In the genomic region with DNA sequence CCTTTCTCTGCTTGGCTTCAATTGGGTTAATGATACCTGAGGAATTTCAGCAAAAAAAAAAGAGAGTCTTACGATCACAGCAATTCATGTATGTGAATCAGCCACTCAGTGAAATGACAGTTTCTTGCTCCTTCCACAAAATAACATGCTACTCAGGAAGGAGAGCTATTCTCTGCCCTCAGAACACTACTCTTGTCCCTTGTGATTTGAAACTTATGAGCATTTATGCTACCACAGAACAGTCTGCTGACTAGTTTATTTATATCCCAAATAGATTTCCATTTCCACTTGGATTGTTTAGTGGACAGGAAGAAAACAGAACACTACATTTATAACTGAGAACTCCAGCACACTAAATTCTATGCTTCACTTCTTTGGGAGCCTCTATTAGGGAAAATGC, we compare ENCODE assay signal across 15 cellular contexts. TPM values are rescaled to one million over a fixed set of nuclear protein-coding genes. Genes with fewer than 3 reads are reported as not detected.
DNase-seq lines count a peak whose midpoint lies in the region; ATAC-seq and TF ChIP-seq lines count a peak whose summit lies in the region.
"Had no signal": no experiment of that assay in that cellular context is flagged by ENCODE, and none has a peak within 500 bp of the region (broad histone marks: within the 10 kb centered on the region; RNA-seq: fewer than 3 reads in every experiment).

No MANE protein-coding gene starts in this region.

- H3K9me3 Mint-ChIP-seq in activated naive CD4-positive, alpha-beta T cell treated with anti-CD3 and anti-CD28 coated beads, Interleukin-2, amount 10 ng/mL, durations not matched to agents 7 days and 5 days: no peaks in the 10 kb centered on the region
- no peaks in the 10 kb centered on the region for H3K9me3 Mint-ChIP-seq in endothelial cell (ENCODE audit: unreplicated experiment)
- H3K9me3 Mint-ChIP-seq in stimulated activated effector memory CD8-positive, alpha-beta T cell treated with anti-CD3 and anti-CD28 coated beads, Interleukin-12 subunit alpha, Interleukin-12 subunit beta, amount 100 ng/mL, for 72 hours: no peaks in the 10 kb centered on the region

- H3K4me1 Mint-ChIP-seq in activated naive CD4-positive, alpha-beta T cell treated with anti-CD3 and anti-CD28 coated beads, Interleukin-2, amount 10 ng/mL, durations not matched to agents 7 days and 5 days: peaks cover 27% of the 10 kb centered on the region
- H3K4me1 Mint-ChIP-seq in T-helper 17 cell (peaks cover 17% of the 10 kb centered on the region), endothelial cell (ENCODE audit: unreplicated experiment) (peaks cover 12% of the 10 kb centered on the region)
- H3K4me1 Mint-ChIP-seq in stimulated activated effector memory CD8-positive, alpha-beta T cell treated with anti-CD3 and anti-CD28 coated beads, Interleukin-12 subunit alpha, Interleukin-12 subunit beta, amount 100 ng/mL, for 72 hours: peaks cover 28% of the 10 kb centered on the region

- ATAC-seq in T-helper 17 cell: no peak
- no peak for ATAC-seq in stimulated activated effector memory CD8-positive, alpha-beta T cell treated with anti-CD3 and anti-CD28 coated beads, Interleukin-12 subunit alpha, Interleukin-12 subunit beta, amount 100 ng/mL, for 72 hours
- ATAC-seq: PC-3 had no signal

- no peak overlapping the region for H3K4me3 Mint-ChIP-seq in activated naive CD4-positive, alpha-beta T cell treated with anti-CD3 and anti-CD28 coated beads, Interleukin-2, amount 10 ng/mL, durations not matched to agents 7 days and 5 days
- H3K4me3 Mint-ChIP-seq in T-helper 17 cell: no peak overlapping the region
- H3K4me3 Mint-ChIP-seq in endothelial cell (ENCODE audit: unreplicated experiment): no peak overlapping the region
- peak overlapping the region; percentile 44 for H3K4me3 Mint-ChIP-seq in stimulated activated effector memory CD8-positive, alpha-beta T cell treated with anti-CD3 and anti-CD28 coated beads, Interleukin-12 subunit alpha, Interleukin-12 subunit beta, amount 100 ng/mL, for 72 hours

- DNase-seq in activated naive CD4-positive, alpha-beta T cell treated with anti-CD3 and anti-CD28 coated beads, Interleukin-2, amount 10 ng/mL, durations not matched to agents 7 days and 5 days: no peak
- no peak for DNase-seq in activated naive CD4-positive, alpha-beta T cell (lab: John Stamatoyannopoulos, UW)
- no peak for DNase-seq in T-helper 17 cell
- no peak for DNase-seq in endothelial cell (ENCODE audit: low spot score)
- no peak for DNase-seq in stimulated activated effector memory CD8-positive, alpha-beta T cell treated with anti-CD3 and anti-CD28 coated beads, Interleukin-12 subunit alpha, Interleukin-12 subunit beta, amount 100 ng/mL, for 72 hours (ENCODE audit: low spot score in 2 of 2)
- DNase-seq in NOMO-1 treated with DMSO at 0.1 percent for 48 hours (lab: John Stamatoyannopoulos, UW; ENCODE audit: unreplicated experiment): no peak
- no peak for DNase-seq in hypothalamus (lab: John Stamatoyannopoulos, UW)
- no peak for DNase-seq in NCI-H146 treated with DMSO at 0.1 percent for 48 hours (lab: John Stamatoyannopoulos, UW; ENCODE audit: unreplicated experiment)
- DNase-seq: amniotic stem cell, DMS53, NCI-H1105, NCI-H226, PC-3, uterus had no signal

- no peaks in the 10 kb centered on the region for H3K9me3 ChIP-seq in T-helper 17 cell (ENCODE audit: control insufficient read depth, low read length, poor library complexity, severe bottlenecking)
- H3K9me3 ChIP-seq: prostate gland, uterus had no signal

- H3K27ac Mint-ChIP-seq in activated naive CD4-positive, alpha-beta T cell treated with anti-CD3 and anti-CD28 coated beads, Interleukin-2, amount 10 ng/mL, durations not matched to agents 7 days and 5 days: peak overlapping the region; percentile 83
- peak overlapping the region; percentile 81 for H3K27ac Mint-ChIP-seq in T-helper 17 cell
- peak overlapping the region; percentile 94 for H3K27ac Mint-ChIP-seq in endothelial cell (ENCODE audit: unreplicated experiment)
- H3K27ac Mint-ChIP-seq in stimulated activated effector memory CD8-positive, alpha-beta T cell treated with anti-CD3 and anti-CD28 coated beads, Interleukin-12 subunit alpha, Interleukin-12 subunit beta, amount 100 ng/mL, for 72 hours: peak overlapping the region; percentile 95

- no peaks in the 10 kb centered on the region for H3K27me3 Mint-ChIP-seq in activated naive CD4-positive, alpha-beta T cell treated with anti-CD3 and anti-CD28 coated beads, Interleukin-2, amount 10 ng/mL, durations not matched to agents 7 days and 5 days
- no peaks in the 10 kb centered on the region for H3K27me3 Mint-ChIP-seq in T-helper 17 cell
- peaks cover 2% of the 10 kb centered on the region for H3K27me3 Mint-ChIP-seq in endothelial cell (ENCODE audit: unreplicated experiment)

- H3K36me3 Mint-ChIP-seq in activated naive CD4-positive, alpha-beta T cell treated with anti-CD3 and anti-CD28 coated beads, Interleukin-2, amount 10 ng/mL, durations not matched to agents 7 days and 5 days: peaks cover 61% of the 10 kb centered on the region
- peaks cover 10% of the 10 kb centered on the region for H3K36me3 Mint-ChIP-seq in T-helper 17 cell (ENCODE audit: low read depth)
- peaks cover 39% of the 10 kb centered on the region for H3K36me3 Mint-ChIP-seq in endothelial cell (ENCODE audit: low read depth, unreplicated experiment)
- H3K36me3 Mint-ChIP-seq in stimulated activated effector memory CD8-positive, alpha-beta T cell treated with anti-CD3 and anti-CD28 coated beads, Interleukin-12 subunit alpha, Interleukin-12 subunit beta, amount 100 ng/mL, for 72 hours: peaks cover 100% of the 10 kb centered on the region

- no peak for TF ChIP-seq CTCF in endothelial cell (IDR thresholded peaks at IDR 0.05; ENCODE audit: unreplicated experiment)

- CTCF ChIA-PET in activated naive CD4-positive, alpha-beta T cell treated with anti-CD3 and anti-CD28 coated beads, Interleukin-2, amount 10 ng/mL, durations not matched to agents 7 days and 5 days (lab: Charles Lee): interaction anchor here (0.6 to 6.2 kb wide), 25 partner anchors 9 to 172 kb away, joined by 3 to 61 read pairs (median 4); partner anchors contain the start of genes HPS4, MIAT, SRRD and TFIP11

RNA-seq across cellular contexts. Expression of gene TFIP11, which starts 8.5 kb away (rescaled TPM):
- total RNA-seq in T-helper 17 cell (100 to 1,000 TPM in 1 of 2 donors, 10 to 100 TPM in 1; 84.0 to 104 TPM), endothelial cell (ENCODE audit: unreplicated experiment) (38.6 TPM)

RNA-seq across cellular contexts. Expression of gene SRRD, which starts 20.1 kb away (rescaled TPM):
- total RNA-seq in T-helper 17 cell (10 to 100 TPM; 15.1 to 18.7 TPM), endothelial cell (ENCODE audit: unreplicated experiment) (19.5 TPM)

RNA-seq across cellular contexts. Expression of gene HPS4, which starts 20.2 kb away (rescaled TPM):
- 10 to 100 TPM; 44.1 to 54.6 TPM for total RNA-seq in T-helper 17 cell
- total RNA-seq in endothelial cell (ENCODE audit: unreplicated experiment): 34.2 TPM
